ENCODE assay signal across 29 cellular contexts in the genomic region with DNA sequence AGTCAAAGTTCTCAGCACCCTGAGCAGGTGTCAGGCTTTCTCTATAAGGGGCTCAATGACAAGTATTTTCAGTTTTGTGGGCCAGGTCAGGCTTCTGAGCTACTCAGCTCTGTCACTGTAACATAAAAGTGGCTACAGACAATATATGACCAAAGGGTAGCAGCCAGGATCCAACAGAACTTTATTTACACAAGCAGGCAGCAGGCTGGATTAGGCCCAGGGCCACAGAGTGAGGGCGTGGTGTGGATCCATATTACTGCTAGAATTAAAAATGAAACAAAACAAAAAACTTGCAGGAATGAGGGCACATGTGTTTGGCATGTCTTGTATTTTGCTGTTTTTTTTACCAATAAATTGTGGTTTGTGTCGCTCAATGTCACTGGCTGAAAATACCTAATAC.
A peak's percentile ranks its signal among the peaks of the same experiment; 100 is the strongest.
DNase-seq lines count a peak whose midpoint lies in the region; ATAC-seq and TF ChIP-seq lines count a peak whose summit lies in the region.
"Had no signal": no experiment of that assay in that cellular context is flagged by ENCODE, and none has a peak within 500 bp of the region (broad histone marks: within the 10 kb centered on the region; RNA-seq: fewer than 3 reads in every experiment).

No MANE protein-coding gene starts in this region.

- no peaks in the 10 kb centered on the region for H3K27me3 Mint-ChIP-seq in T-helper 17 cell
- no peaks in the 10 kb centered on the region for H3K27me3 Mint-ChIP-seq in activated CD4-positive, alpha-beta memory T cell treated with anti-CD3 and anti-CD28 coated beads, Interleukin-2, amount 10 ng/mL, durations not matched to agents 7 days and 5 days
- H3K27me3 Mint-ChIP-seq: CD8-positive, alpha-beta memory T cell; IgD-negative memory B cell had no signal

- no peak overlapping the region for H3K4me3 Mint-ChIP-seq in T-helper 17 cell
- H3K4me3 Mint-ChIP-seq in activated CD4-positive, alpha-beta memory T cell treated with anti-CD3 and anti-CD28 coated beads, Interleukin-2, amount 10 ng/mL, durations not matched to agents 7 days and 5 days, result no peak overlapping the region
- H3K4me3 Mint-ChIP-seq: CD14-positive monocyte; CD8-positive, alpha-beta memory T cell; HFFc6; IgD-negative memory B cell had no signal

- H3K9me3 Mint-ChIP-seq in activated CD4-positive, alpha-beta memory T cell treated with anti-CD3 and anti-CD28 coated beads, Interleukin-2, amount 10 ng/mL, durations not matched to agents 7 days and 5 days, result peaks cover 7% of the 10 kb centered on the region
- H3K9me3 Mint-ChIP-seq: CD8-positive, alpha-beta memory T cell; HFFc6 had no signal

- no peak for DNase-seq in T-helper 17 cell
- peak; percentile 39 to 60 for DNase-seq in left colon
- DNase-seq in mucosa of gallbladder (ENCODE audit: low spot score), result peak; percentile 20
- DNase-seq in stomach, result peak; percentile 42
- DNase-seq in GM10266 (ENCODE audit: extremely low spot score), result no peak
- no peak for DNase-seq in activated CD4-positive, alpha-beta memory T cell treated with anti-CD3 and anti-CD28 coated beads, Interleukin-2, amount 10 ng/mL, durations not matched to agents 7 days and 5 days
- DNase-seq: CD8-positive, alpha-beta memory T cell; DMS 273 treated with DMSO at 0.1 percent for 48 hours; DMS79; EL; GDM1; GOT3; HFFc6; MV-4-11; NCI-H1105; NCI-H146; NCI-H1930; NCI-H2107; NCI-H446 treated with DMSO at 0.1 percent for 48 hours; NCI-H526; NCI-H82; SHP77 had no signal

- WGBS in stomach, 5 donors, result 57 to 80% (median 65%) methylated on average over 2 of the region's 2 CpGs

- H3K36me3 Mint-ChIP-seq in T-helper 17 cell (ENCODE audit: low read depth), result peaks cover 8% of the 10 kb centered on the region
- H3K36me3 Mint-ChIP-seq in activated CD4-positive, alpha-beta memory T cell treated with anti-CD3 and anti-CD28 coated beads, Interleukin-2, amount 10 ng/mL, durations not matched to agents 7 days and 5 days (ENCODE audit: low read depth), result peaks cover 38% of the 10 kb centered on the region

- H3K27me3 ChIP-seq in stomach, result no peaks in the 10 kb centered on the region

- no peak for TF ChIP-seq EP300 in stomach (IDR thresholded peaks at IDR 0.05)

- CTCF ChIA-PET in activated CD4-positive, alpha-beta memory T cell treated with anti-CD3 and anti-CD28 coated beads, Interleukin-2, amount 10 ng/mL, durations not matched to agents 7 days and 5 days (lab: Charles Lee), result no interaction called here

- H3K27ac Mint-ChIP-seq in T-helper 17 cell, result peak overlapping the region; percentile 21
- H3K27ac Mint-ChIP-seq in activated CD4-positive, alpha-beta memory T cell treated with anti-CD3 and anti-CD28 coated beads, Interleukin-2, amount 10 ng/mL, durations not matched to agents 7 days and 5 days, result no peak overlapping the region
- H3K27ac Mint-ChIP-seq: HFFc6, IgD-negative memory B cell had no signal

- peaks cover 0 to 13% (median 0%) of the 10 kb centered on the region in 4 donors for H3K36me3 ChIP-seq in stomach
- H3K36me3 ChIP-seq: HAP-1 had no signal

- POLR2A ChIA-PET in activated CD4-positive, alpha-beta memory T cell treated with anti-CD3 and anti-CD28 coated beads, Interleukin-2, amount 10 ng/mL, durations not matched to agents 7 days and 5 days (lab: Charles Lee), result no interaction called here

- TF ChIP-seq CTCF in stomach (IDR thresholded peaks at IDR 0.05) (no peak), GM10266 (IDR thresholded peaks at IDR 0.05; ENCODE audit: control insufficient read depth, insufficient read depth, low read depth, missing control alignments) (no peak)

- no peak for ATAC-seq in T-helper 17 cell
- ATAC-seq in left colon, result peak; percentile 100
- ATAC-seq in GM18498 (IDR thresholded peaks at IDR 0.05; ENCODE audit: unreplicated experiment), result no peak
- ATAC-seq: Panc1 had no signal

- peaks cover 11% of the 10 kb centered on the region for H3K4me1 Mint-ChIP-seq in T-helper 17 cell
- peaks cover 10% of the 10 kb centered on the region for H3K4me1 Mint-ChIP-seq in activated CD4-positive, alpha-beta memory T cell treated with anti-CD3 and anti-CD28 coated beads, Interleukin-2, amount 10 ng/mL, durations not matched to agents 7 days and 5 days
- H3K4me1 Mint-ChIP-seq: CD14-positive monocyte had no signal

- H3K4me1 ChIP-seq in stomach, result no peaks in the 10 kb centered on the region
- H3K4me1 ChIP-seq: HAP-1 had no signal

- no peak for TF ChIP-seq POLR2A in stomach (IDR thresholded peaks at IDR 0.05)

- intact Hi-C loops in left colon (cut with DNase I, micrococcal nuclease) (no loop called here), stomach (cut with DNase I; ENCODE audit: low total_unique reads) (no loop called here)

- H3K27ac ChIP-seq in stomach, result no peak overlapping the region
- H3K27ac ChIP-seq: KMS-11, RWPE1 had no signal

- H3K4me3 ChIP-seq in stomach, result no peak overlapping the region
- H3K4me3 ChIP-seq: HAP-1 had no signal

- H3K9me3 ChIP-seq in T-helper 17 cell (ENCODE audit: control insufficient read depth, low read length, poor library complexity, severe bottlenecking) (no peaks in the 10 kb centered on the region), stomach (peaks cover 0 to 12% (median 0%) of the 10 kb centered on the region in 4 donors)
- H3K9me3 ChIP-seq: HAP-1 had no signal

Comparison
In these comparisons a context has a peak if more than half of its experiments do, and no peak if none do; other contexts are left out.
1. DNase-seq: peak in left colon (2 of 2), mucosa of gallbladder (single experiment) and stomach (single experiment); none in T-helper 17 cell (0 of 3), GM10266 (single experiment) and activated CD4-positive, alpha-beta memory T cell treated with anti-CD3 and anti-CD28 coated beads, Interleukin-2, amount 10 ng/mL, durations not matched to agents 7 days and 5 days (single experiment).